8 cellular contexts compared by ENCODE assay signal in genomic region chr7:124784879-124785818, GRCh38. TPM values are rescaled to one million over a fixed set of nuclear protein-coding genes. Genes with fewer than 3 reads are reported as not detected.
DNase-seq lines count a peak whose midpoint lies in the region; ATAC-seq and TF ChIP-seq lines count a peak whose summit lies in the region.

No MANE protein-coding gene starts in this region.

- no peak overlapping the region for H3K9ac ChIP-seq in SU-DHL-6 (ENCODE audit: low read length)

- no peaks in the 10 kb centered on the region for H3K27me3 ChIP-seq in SU-DHL-6 (ENCODE audit: low read length)
- H3K27me3 ChIP-seq in osteoblast (ENCODE audit: insufficient read depth, low read length) = no peaks in the 10 kb centered on the region

- DNase-seq in stimulated activated CD4-positive, alpha-beta T cell treated with anti-CD3 and anti-CD28 coated beads, Interleukin-15, amount 100 ng/mL, for 24 hours = peak; percentile 28
- no peak for DNase-seq in stimulated activated CD4-positive, alpha-beta T cell treated with anti-CD3 and anti-CD28 coated beads, Interleukin-2, amount 100 ng/mL, for 48 hours
- DNase-seq in NCI-H1436 treated with DMSO at 0.1 percent for 48 hours (lab: John Stamatoyannopoulos, UW) = peak; percentile 12
- peak; percentile 43 for DNase-seq in fibroblast of the conjunctiva (ENCODE audit: low read depth)
- DNase-seq in osteoblast (ENCODE audit: insufficient read length, low spot score, missing footprints) = peak; percentile 58
- no peak for DNase-seq in activated T-cell treated with anti-CD3 and anti-CD28 coated beads, Interleukin-2, amount 50 U/mL, for 48 hours

- H3F3A ChIP-seq in SU-DHL-6 (ENCODE audit: insufficient read depth) = no peaks in the 10 kb centered on the region

- H3K4me1 ChIP-seq in osteoblast (ENCODE audit: insufficient read depth, low read length) = no peaks in the 10 kb centered on the region

- no peaks in the 10 kb centered on the region for H3K79me2 ChIP-seq in SU-DHL-6 (ENCODE audit: insufficient read depth, low read length)
- H3K79me2 ChIP-seq in osteoblast (ENCODE audit: insufficient read depth, low read length) = no peaks in the 10 kb centered on the region

- peak; percentile 82 for ATAC-seq in HG02763 (IDR thresholded peaks at IDR 0.05; ENCODE audit: unreplicated experiment)

- H3K36me3 ChIP-seq in SU-DHL-6 (ENCODE audit: low read length) (no peaks in the 10 kb centered on the region), osteoblast (ENCODE audit: insufficient read depth, low read length) (no peaks in the 10 kb centered on the region)

- no peaks in the 10 kb centered on the region for H3K9me2 ChIP-seq in SU-DHL-6 (replicated peaks; ENCODE audit: insufficient read depth, low read length)

- H3K4me3 ChIP-seq in SU-DHL-6 (ENCODE audit: insufficient read depth, low read length, poor library complexity, severe bottlenecking) (no peak overlapping the region), osteoblast (ENCODE audit: insufficient read depth, low read length) (no peak overlapping the region)

- TF ChIP-seq CTCF in SU-DHL-6 (IDR thresholded peaks at IDR 0.05; ENCODE audit: insufficient read depth, low read length, poor library complexity, severe bottlenecking) = peak; percentile 70
- peak; percentile 87 for TF ChIP-seq CTCF in osteoblast (IDR thresholded peaks at IDR 0.05; ENCODE audit: extremely low read depth, low read depth, low read length)

- H3K4me2 ChIP-seq in SU-DHL-6 (ENCODE audit: low read depth, low read length, poor library complexity, severe bottlenecking) (no peak overlapping the region), osteoblast (ENCODE audit: insufficient read depth, low read length) (no peak overlapping the region)

- H3K9me3 ChIP-seq in SU-DHL-6 (ENCODE audit: insufficient read depth, low read length) (no peaks in the 10 kb centered on the region), osteoblast (ENCODE audit: low read depth, low read length) (no peaks in the 10 kb centered on the region)

- H4K20me1 ChIP-seq in SU-DHL-6 (ENCODE audit: low read depth, low read length) (no peaks in the 10 kb centered on the region), osteoblast (ENCODE audit: insufficient read depth, low read length) (no peaks in the 10 kb centered on the region)

- no peak overlapping the region for H2AFZ ChIP-seq in SU-DHL-6 (ENCODE audit: low read depth, low read length, severe bottlenecking)
- no peak overlapping the region for H2AFZ ChIP-seq in osteoblast (ENCODE audit: low read length)

- no peak overlapping the region for H3K27ac ChIP-seq in SU-DHL-6 (ENCODE audit: low read depth, low read length)
- no peak overlapping the region for H3K27ac ChIP-seq in osteoblast (ENCODE audit: low read depth, low read length)

RNA-seq across cellular contexts. Expression of gene GPR37, which starts 19.6 kb away (rescaled TPM):
- under 0.01 and 0.29 TPM in 2 replicates for total RNA-seq in osteoblast

Comparison
In these comparisons a context has a peak if more than half of its experiments do, and no peak if none do; other contexts are left out.
1. DNase-seq: peak in stimulated activated CD4-positive, alpha-beta T cell treated with anti-CD3 and anti-CD28 coated beads, Interleukin-15, amount 100 ng/mL, for 24 hours (single experiment), NCI-H1436 treated with DMSO at 0.1 percent for 48 hours (single experiment), fibroblast of the conjunctiva (single experiment) and osteoblast (single experiment); none in stimulated activated CD4-positive, alpha-beta T cell treated with anti-CD3 and anti-CD28 coated beads, Interleukin-2, amount 100 ng/mL, for 48 hours (0 of 2) and activated T-cell treated with anti-CD3 and anti-CD28 coated beads, Interleukin-2, amount 50 U/mL, for 48 hours (0 of 2).